1 cellular context compared by ENCODE assay signal in the genomic region with DNA sequence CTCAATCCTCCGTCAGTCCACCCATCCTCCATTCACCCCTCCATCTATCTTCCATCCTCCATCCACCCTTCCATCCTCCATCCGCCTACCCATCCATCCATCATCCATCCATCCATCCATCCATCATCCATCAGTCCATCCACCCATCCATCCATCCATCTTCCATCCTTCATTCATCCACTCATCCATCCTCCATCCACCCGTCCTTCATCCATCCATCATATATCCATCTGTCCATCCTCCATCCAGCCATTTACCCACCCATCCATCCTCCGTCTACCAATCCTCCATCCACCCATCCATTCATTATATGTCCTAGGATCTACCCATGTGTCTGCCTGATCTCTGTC.
TF ChIP-seq lines count a peak whose summit lies in the region.

No MANE protein-coding gene starts in this region.

TF ChIP-seq in GM12878, 131 proteins besides CTCF, POLR2A, EP300 and RAD21:
- TF ChIP-seq TARDBP (IDR thresholded peaks at IDR 0.05; ENCODE audit: borderline replicate concordance) = peak; percentile 98
- peak; percentile 49; the same call in 1 of the 2 replicates for TF ChIP-seq YBX1 (IDR thresholded peaks at IDR 0.05)
- TF ChIP-seq, protein P1, sequence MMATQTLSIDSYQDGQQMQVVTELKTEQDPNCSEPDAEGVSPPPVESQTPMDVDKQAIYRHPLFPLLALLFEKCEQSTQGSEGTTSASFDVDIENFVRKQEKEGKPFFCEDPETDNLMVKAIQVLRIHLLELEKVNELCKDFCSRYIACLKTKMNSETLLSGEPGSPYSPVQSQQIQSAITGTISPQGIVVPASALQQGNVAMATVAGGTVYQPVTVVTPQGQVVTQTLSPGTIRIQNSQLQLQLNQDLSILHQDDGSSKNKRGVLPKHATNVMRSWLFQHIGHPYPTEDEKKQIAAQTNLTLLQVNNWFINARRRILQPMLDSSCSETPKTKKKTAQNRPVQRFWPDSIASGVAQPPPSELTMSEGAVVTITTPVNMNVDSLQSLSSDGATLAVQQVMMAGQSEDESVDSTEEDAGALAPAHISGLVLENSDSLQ (IDR thresholded peaks at IDR 0.05) = 0 out of 2 replicates have a peak, but pooled peaks have one; percentile 15
- TF ChIP-seq POLR2AphosphoS2 (IDR thresholded peaks at IDR 0.05; ENCODE audit: low read depth, low read length) = peak; percentile 34; the same call in 1 of the 2 replicates
- TF ChIP-seq PBX3 (IDR thresholded peaks at IDR 0.05; ENCODE audit: insufficient replicate concordance, low read depth, low read length) = peak; percentile 28
- TF ChIP-seq CREB1 (IDR thresholded peaks at IDR 0.05; ENCODE audit: low read depth) = peak; percentile 35; the same call in 1 of the 2 replicates
- peak; percentile 79 for TF ChIP-seq HDGF (IDR thresholded peaks at IDR 0.05)
TF ChIP-seq in GM12878: peak in this region for 7; not testable (repeated sequence) for 124.
